ENCODE assay signal across 8 cellular contexts in the genomic region with DNA sequence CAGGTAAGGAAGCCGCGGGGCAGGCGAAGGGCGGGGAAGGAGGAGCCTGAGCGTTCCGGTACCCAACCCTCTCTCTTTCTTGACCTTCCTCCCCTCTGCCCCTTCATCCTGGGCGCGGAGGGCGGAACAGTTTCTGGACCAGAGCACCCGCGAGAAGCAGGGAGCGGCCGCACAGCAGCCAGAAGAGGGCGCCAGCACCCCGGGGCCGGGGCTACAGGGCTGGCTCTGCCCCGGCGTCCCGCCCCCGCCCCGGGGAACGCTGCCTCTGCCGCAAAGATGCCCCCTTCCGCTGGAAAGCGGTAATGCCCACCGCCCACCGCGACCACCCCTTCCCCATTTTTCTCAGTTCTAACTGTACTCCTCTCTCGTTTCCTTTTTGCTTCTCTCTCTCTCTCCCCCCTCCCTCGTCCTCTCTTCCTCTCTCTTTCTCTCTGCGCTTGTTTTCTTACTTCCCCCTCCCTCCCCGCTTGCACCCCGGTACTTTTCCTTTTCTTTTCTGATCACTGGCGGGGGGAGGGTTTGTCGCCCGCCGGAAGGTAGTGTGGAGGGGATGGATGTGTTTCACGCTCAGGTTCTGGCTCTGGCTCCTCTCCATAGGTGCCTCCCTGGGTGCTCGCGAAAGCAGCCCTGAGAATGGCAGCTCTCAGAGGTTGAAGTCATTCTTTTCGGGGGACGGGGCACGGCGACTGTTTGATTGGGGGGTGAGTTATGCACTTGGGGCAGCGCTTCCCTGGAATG. TPM values are rescaled to one million over a fixed set of nuclear protein-coding genes. Genes with fewer than 3 reads are reported as not detected.
A peak's percentile ranks its signal among the peaks of the same experiment; 100 is the strongest.
DNase-seq lines count a peak whose midpoint lies in the region; ATAC-seq and TF ChIP-seq lines count a peak whose summit lies in the region.

No MANE protein-coding gene starts in this region.

- H3K4me1 ChIP-seq in iPS-15b (ENCODE audit: control insufficient read depth, insufficient read depth, low read length), result no peaks in the 10 kb centered on the region
- peaks cover 41% of the 10 kb centered on the region for H3K4me1 ChIP-seq in skeletal muscle satellite cell (ENCODE audit: control insufficient read depth, insufficient read depth, low read length)

- peak overlapping the region; percentile 97 for H3K4me2 ChIP-seq in skeletal muscle satellite cell (ENCODE audit: low read length)

- in situ Hi-C loops in astrocyte of the cerebellum (cut with HindIII; ENCODE audit: low sequenced_read_pairs), result no loop called here

- peaks cover 38% of the 10 kb centered on the region for H3K4me1 Mint-ChIP-seq in T-helper 17 cell

- H3K27me3 ChIP-seq in iPS-15b (ENCODE audit: control insufficient read depth, insufficient read depth, low read length), result peaks cover 91% of the 10 kb centered on the region
- no peaks in the 10 kb centered on the region for H3K27me3 ChIP-seq in skeletal muscle satellite cell (ENCODE audit: control insufficient read depth, insufficient read depth, low read length)

- DNase-seq in GDM1 (lab: John Stamatoyannopoulos, UW) (peak; percentile 81), H4 (ENCODE audit: low spot score) (peak; percentile 51), LHCN-M2 (ENCODE audit: low read depth) (peak; percentile 91), T-helper 17 cell (peak; percentile 86 to 98 (median 95)), astrocyte of the cerebellum (ENCODE audit: low read depth) (peak; percentile 62), DMS79 (lab: John Stamatoyannopoulos, UW) (no peak)

- no peaks in the 10 kb centered on the region for H3K36me3 ChIP-seq in iPS-15b (ENCODE audit: control insufficient read depth, insufficient read depth, low read length)
- H3K36me3 ChIP-seq in skeletal muscle satellite cell (ENCODE audit: insufficient read depth, low read length), result peaks cover 3% of the 10 kb centered on the region

- peak overlapping the region; percentile 97 for H3K4me3 Mint-ChIP-seq in T-helper 17 cell

- H3K4me3 ChIP-seq in astrocyte of the cerebellum (ENCODE audit: low read depth, low read length), result peak overlapping the region; percentile 89
- H3K4me3 ChIP-seq in iPS-15b (ENCODE audit: low read depth, low read length), result peak overlapping the region; percentile 62
- H3K4me3 ChIP-seq in skeletal muscle satellite cell (ENCODE audit: low read length), result peak overlapping the region; percentile 82

- peak overlapping the region; percentile 96 for H3K27ac Mint-ChIP-seq in T-helper 17 cell

- H3K9ac ChIP-seq in iPS-15b (ENCODE audit: low read depth, low read length), result no peak overlapping the region
- peak overlapping the region; percentile 91 for H3K9ac ChIP-seq in skeletal muscle satellite cell (ENCODE audit: low read depth, low read length)

- TF ChIP-seq CTCF in astrocyte of the cerebellum (IDR thresholded peaks at IDR 0.05; ENCODE audit: low read depth, low read length, missing control alignments), result peak; percentile 86

- H3K36me3 Mint-ChIP-seq in T-helper 17 cell (ENCODE audit: low read depth), result peaks cover 3% of the 10 kb centered on the region

- H3K9me3 ChIP-seq in T-helper 17 cell (ENCODE audit: control insufficient read depth, low read length, poor library complexity, severe bottlenecking) (no peaks in the 10 kb centered on the region), iPS-15b (ENCODE audit: control insufficient read depth, insufficient read depth, low read length) (no peaks in the 10 kb centered on the region), skeletal muscle satellite cell (replicated peaks; ENCODE audit: low read length) (peaks cover under 1% of the 10 kb centered on the region)

- peak; percentile 92 for ATAC-seq in T-helper 17 cell

- no peaks in the 10 kb centered on the region for H3K27me3 Mint-ChIP-seq in T-helper 17 cell

RNA-seq across cellular contexts. Expression of gene PRDM8, which starts 13.1 kb away (rescaled TPM):
- 0.12 TPM in 2 replicates for total RNA-seq in H4 (2014; rRNA removed; shearing (Covaris generic))
- 74.3 and 86.8 TPM in 2 replicates for total RNA-seq in LHCN-M2 (2014; rRNA removed)
- polyA plus RNA-seq in LHCN-M2 (2012), result 18.3 TPM
- 10 to 100 TPM; 10.2 to 20.0 TPM for total RNA-seq in T-helper 17 cell
- total RNA-seq in skeletal muscle satellite cell (2012; rRNA removed), result 1.3 and 3.5 TPM in 2 replicates
